ENCODE assay signal across 20 cellular contexts in genomic region chr6:47261191-47261590, GRCh38. TPM values are rescaled to one million over a fixed set of nuclear protein-coding genes. Genes with fewer than 3 reads are reported as not detected.
A peak's percentile ranks its signal among the peaks of the same experiment; 100 is the strongest.
DNase-seq lines count a peak whose midpoint lies in the region; FAIRE-seq and TF ChIP-seq lines count a peak whose summit lies in the region.
"Had no signal": no experiment of that assay in that cellular context is flagged by ENCODE, and none has a peak within 500 bp of the region (broad histone marks: within the 10 kb centered on the region; RNA-seq: fewer than 3 reads in every experiment).

No MANE protein-coding gene starts in this region.

- H3K27me3 Mint-ChIP-seq in H9 (ENCODE audit: low read depth) (no peaks in the 10 kb centered on the region), mesothelial cell of epicardium (ENCODE audit: low read depth) (no peaks in the 10 kb centered on the region)
- H3K27me3 Mint-ChIP-seq: CD4-positive, alpha-beta T cell had no signal

- no peaks in the 10 kb centered on the region for H3K79me1 ChIP-seq in H9 (ENCODE audit: insufficient read depth, low read depth, low read length, poor library complexity, severe bottlenecking)
- no peaks in the 10 kb centered on the region for H3K79me1 ChIP-seq in trophoblast cell (ENCODE audit: low read length)

- H2AK5ac ChIP-seq in H9 (ENCODE audit: insufficient read length, low read length) (no peak overlapping the region), trophoblast cell (ENCODE audit: low read length) (no peak overlapping the region)

- no peaks in the 10 kb centered on the region for H3K9me3 Mint-ChIP-seq in H9
- no peaks in the 10 kb centered on the region for H3K9me3 Mint-ChIP-seq in mesothelial cell of epicardium
- H3K9me3 Mint-ChIP-seq: CD4-positive, alpha-beta T cell had no signal

- DNase-seq in H9 = no peak
- peak; percentile 95 for DNase-seq in myocyte (ENCODE audit: low read depth)
- no peak for DNase-seq in trophoblast cell
- no peak for DNase-seq in mesothelial cell of epicardium (ENCODE audit: low spot score in 2 of 2, unreplicated experiment in 2 of 2)
- no peak for DNase-seq in GM19239 (ENCODE audit: insufficient read length, low spot score)
- no peak for DNase-seq in NCI-H187 (lab: John Stamatoyannopoulos, UW)
- DNase-seq: ACHN; BE2C; C1 segment of cervical spinal cord; CD4-positive, alpha-beta T cell; DMS79 treated with DMSO at 0.1 percent for 48 hours; GF-D8; GOT3; H7; IMR-90; Karpas-422; KBM-7 had no signal

- no CpG with 5 or more reads among the region's 1 CpG for WGBS in H9 (ENCODE audit: extremely low coverage, insufficient read length, low lambda C conversion rate)
- WGBS in trophoblast cell (ENCODE audit: extremely low coverage, insufficient coverage, insufficient read length) = no CpG with 5 or more reads among the region's 1 CpG

- H4K8ac ChIP-seq in H9 (replicated peaks; ENCODE audit: insufficient read length, low read depth, low read length) (no peak overlapping the region), trophoblast cell (ENCODE audit: low read depth, low read length) (no peak overlapping the region)

- H3K56ac ChIP-seq in H9 (ENCODE audit: insufficient read length, low read depth, low read length) = no peak overlapping the region

- H3K27ac ChIP-seq in H9 (ENCODE audit: insufficient read length, low read depth, low read length) = no peak overlapping the region
- no peak overlapping the region for H3K27ac ChIP-seq in trophoblast cell (ENCODE audit: low read depth, low read length)
- H3K27ac ChIP-seq: HL-60 had no signal

- H3K14ac ChIP-seq in H9 (ENCODE audit: insufficient read depth, low read length) (no peak overlapping the region), trophoblast cell (ENCODE audit: low read length) (no peak overlapping the region)

- H3K4ac ChIP-seq in H9 (ENCODE audit: low read depth, low read length) (no peak overlapping the region), trophoblast cell (ENCODE audit: low read depth, low read length) (peak overlapping the region; percentile 34)

- H2BK12ac ChIP-seq in H9 (ENCODE audit: insufficient read length, low read depth, low read length) (no peak overlapping the region), trophoblast cell (ENCODE audit: low read length) (no peak overlapping the region)

- peaks cover 8% of the 10 kb centered on the region; the same call in 1 of the 2 replicates for H3K79me2 ChIP-seq in H9 (ENCODE audit: insufficient read depth, low read length)
- peaks cover 6% of the 10 kb centered on the region; the same call in 1 of the 2 replicates for H3K79me2 ChIP-seq in Loucy (ENCODE audit: insufficient read depth, low read length)
- peaks cover 5% of the 10 kb centered on the region for H3K79me2 ChIP-seq in trophoblast cell (ENCODE audit: control insufficient read depth, insufficient read depth, low read length, poor library complexity)

- no peak overlapping the region for H2BK120ac ChIP-seq in H9 (ENCODE audit: low read depth, low read length, poor library complexity, severe bottlenecking)
- no peak overlapping the region for H2BK120ac ChIP-seq in trophoblast cell (ENCODE audit: insufficient read depth, low read length, poor library complexity)

- H4K20me1 ChIP-seq in H9 (ENCODE audit: control insufficient read depth, insufficient read depth, insufficient read length) (peaks cover 2% of the 10 kb centered on the region), Loucy (ENCODE audit: insufficient read depth, low read length, poor library complexity, severe bottlenecking) (no peaks in the 10 kb centered on the region)

- H3K4me1 Mint-ChIP-seq in H9 = peaks cover 8 to 12% of the 10 kb centered on the region in 2 experiments
- H3K4me1 Mint-ChIP-seq in mesothelial cell of epicardium = no peaks in the 10 kb centered on the region

- H3K23ac ChIP-seq in H9 (ENCODE audit: insufficient read length, low read depth, low read length) (no peak overlapping the region), trophoblast cell (ENCODE audit: low read length) (no peak overlapping the region)

- H3K4me2 ChIP-seq in H9 (ENCODE audit: insufficient read depth, insufficient read length, low read length) = no peak overlapping the region
- H3K4me2 ChIP-seq in Loucy (ENCODE audit: low read depth, low read length, poor library complexity, severe bottlenecking) = no peak overlapping the region
- no peak overlapping the region for H3K4me2 ChIP-seq in trophoblast cell (ENCODE audit: low read length)

- no peaks in the 10 kb centered on the region for H3K23me2 ChIP-seq in H9 (ENCODE audit: insufficient read length, low read depth, low read length, poor library complexity, severe bottlenecking)

- no peak overlapping the region for H2BK20ac ChIP-seq in H9 (ENCODE audit: low read depth, low read length, poor library complexity, severe bottlenecking)

- H4K91ac ChIP-seq in H9 (ENCODE audit: insufficient read length, low read depth, low read length) (no peak overlapping the region), trophoblast cell (ENCODE audit: low read depth, low read length) (no peak overlapping the region)

- H2BK15ac ChIP-seq in H9 (ENCODE audit: low read depth, low read length) = no peak overlapping the region

- H3K4me1 ChIP-seq in H9 (ENCODE audit: insufficient read depth, low read length) = peaks cover 2% of the 10 kb centered on the region; the same call in 1 of the 2 replicates
- H3K4me1 ChIP-seq in Loucy (ENCODE audit: insufficient read depth, low read length, poor library complexity, severe bottlenecking) = peaks cover 22% of the 10 kb centered on the region
- peaks cover 0 to 7% of the 10 kb centered on the region in 2 experiments for H3K4me1 ChIP-seq in trophoblast cell (ENCODE audit: control insufficient read depth in 1 of 2, insufficient read depth in 2 of 2, low read length in 2 of 2)
- H3K4me1 ChIP-seq: BE2C had no signal

- H3K18ac ChIP-seq in H9 (ENCODE audit: insufficient read length, low read depth, low read length) (no peak overlapping the region), trophoblast cell (ENCODE audit: low read length) (peak overlapping the region; percentile 71)

- H3K27ac Mint-ChIP-seq in H9 (peak overlapping the region in 2 of 3 experiments; percentile 54; a peak in 2 of 7 replicates), mesothelial cell of epicardium (no peak overlapping the region)
- H3K27ac Mint-ChIP-seq: CD4-positive, alpha-beta T cell had no signal

- H3K36me3 Mint-ChIP-seq in H9 (ENCODE audit: insufficient read depth in 1 of 3, low read depth in 3 of 3) = peaks cover 15 to 30% (median 20%) of the 10 kb centered on the region in 3 experiments
- H3K36me3 Mint-ChIP-seq in mesothelial cell of epicardium = peaks cover 6% of the 10 kb centered on the region

- H3K9ac ChIP-seq in H9 (ENCODE audit: extremely low read depth, insufficient read length, low read length) = no peak overlapping the region
- peak overlapping the region; percentile 14 for H3K9ac ChIP-seq in Loucy (ENCODE audit: low read depth, low read length, poor library complexity, severe bottlenecking)
- H3K9ac ChIP-seq in trophoblast cell (ENCODE audit: low read length) = no peak overlapping the region

- H3K4me3 Mint-ChIP-seq in H9 (no peak overlapping the region), mesothelial cell of epicardium (no peak overlapping the region)
- H3K4me3 Mint-ChIP-seq: CD4-positive, alpha-beta T cell had no signal

- TF ChIP-seq CTCF in H9 (conservative IDR thresholded peaks at IDR 0.05) (no peak), Loucy (conservative IDR thresholded peaks at IDR 0.05; ENCODE audit: low read length) (no peak), mesothelial cell of epicardium (IDR thresholded peaks at IDR 0.05; ENCODE audit: unreplicated experiment) (no peak)

- H3T11ph ChIP-seq in H9 (ENCODE audit: low read length) = no peak overlapping the region

- no peak overlapping the region for H2AFZ ChIP-seq in H9 (ENCODE audit: low read length)
- no peak overlapping the region for H2AFZ ChIP-seq in Loucy (ENCODE audit: low read length)
- H2AFZ ChIP-seq in trophoblast cell (ENCODE audit: insufficient read depth, low read length, poor library complexity) = no peak overlapping the region

- no peak overlapping the region for H2BK5ac ChIP-seq in H9 (ENCODE audit: insufficient read length, low read length)
- no peak overlapping the region for H2BK5ac ChIP-seq in trophoblast cell (ENCODE audit: low read depth, low read length, poor library complexity)

- H3K9me3 ChIP-seq in H9 (ENCODE audit: control insufficient read depth, low read depth, low read length) (no peaks in the 10 kb centered on the region), Loucy (ENCODE audit: insufficient read depth, low read depth, low read length) (no peaks in the 10 kb centered on the region), trophoblast cell (ENCODE audit: insufficient read depth, low read depth, low read length) (no peaks in the 10 kb centered on the region)
- H3K9me3 ChIP-seq: BE2C had no signal

- H3K4me3 ChIP-seq in Loucy (ENCODE audit: low read length, poor library complexity, severe bottlenecking) (no peak overlapping the region), trophoblast cell (ENCODE audit: low read depth, low read length) (no peak overlapping the region)

- no peak for FAIRE-seq in GM19239 (lab: Jason Lieb, UNC)
- FAIRE-seq: A204.1 had no signal

- H4K12ac ChIP-seq in trophoblast cell (ENCODE audit: low read depth, low read length) = no peak overlapping the region

- no peaks in the 10 kb centered on the region for H3K9me2 ChIP-seq in Loucy (replicated peaks; ENCODE audit: low read depth, low read length)

- H4K5ac ChIP-seq in H9 (ENCODE audit: insufficient read length, low read depth, low read length) = no peak overlapping the region

- H3K27me3 ChIP-seq in H9 (ENCODE audit: insufficient read depth, low read length) (no peaks in the 10 kb centered on the region), Loucy (ENCODE audit: insufficient read depth, low read length, poor library complexity, severe bottlenecking) (no peaks in the 10 kb centered on the region), trophoblast cell (ENCODE audit: insufficient read depth, low read length) (no peaks in the 10 kb centered on the region)
- H3K27me3 ChIP-seq: BE2C had no signal

- no peaks in the 10 kb centered on the region; the same call in 1 of the 2 replicates for H3K36me3 ChIP-seq in Loucy (ENCODE audit: insufficient read depth, low read length)
- peaks cover 26 to 46% of the 10 kb centered on the region in 2 experiments for H3K36me3 ChIP-seq in trophoblast cell (ENCODE audit: control insufficient read depth in 1 of 2, insufficient read depth in 2 of 2, low read length in 2 of 2)
- H3K36me3 ChIP-seq: BE2C had no signal

- no peaks in the 10 kb centered on the region for H3F3A ChIP-seq in Loucy (ENCODE audit: low read depth)

RNA-seq across cellular contexts. Expression of gene TNFRSF21, which starts 48.5 kb away (rescaled TPM):
- total RNA-seq in H9 (2021) = 39.1 and 40.9 TPM in 2 replicates
- total RNA-seq in myocyte = 27.7 and 30.3 TPM in 2 replicates
- polyA plus RNA-seq in myocyte (2012) = 11.8 TPM
- polyA plus RNA-seq in trophoblast cell (2013) = 243 and 254 TPM in 2 replicates
- total RNA-seq in mesothelial cell of epicardium = 23.8 to 25.0 TPM (median 24.2 TPM) in 3 replicates
